Comparison of ENCODE assay signal across 7 cellular contexts in the genomic region with DNA sequence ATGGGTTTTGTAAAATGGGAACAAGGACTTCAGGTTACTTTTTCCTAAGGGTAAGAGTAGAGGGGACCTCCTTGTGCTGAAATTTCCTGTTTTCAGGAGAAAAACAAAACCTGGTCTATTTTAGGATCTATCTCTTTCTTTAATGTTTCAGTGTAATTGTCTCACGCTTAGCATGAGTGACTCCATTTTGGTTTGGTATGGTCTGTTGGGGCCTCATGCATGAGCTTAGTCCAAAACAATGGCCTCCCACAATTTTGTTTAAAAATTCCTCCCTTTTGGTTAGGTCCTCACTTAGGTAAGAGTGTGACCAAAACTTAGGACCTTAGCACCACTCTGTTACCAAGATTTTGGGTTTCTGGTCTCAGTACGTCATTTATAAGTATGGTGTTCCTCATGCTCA.
"Had no signal": no experiment of that assay in that cellular context is flagged by ENCODE, and none has a peak within 500 bp of the region (broad histone marks: within the 10 kb centered on the region; RNA-seq: fewer than 3 reads in every experiment).

No MANE protein-coding gene starts in this region.

- H3K4me3 Mint-ChIP-seq: IgD-negative memory B cell had no signal

- DNase-seq: IMR-90, KBM-7, KG1 had no signal

- FAIRE-seq: HepG2, HTR-8/SVneo had no signal

- H3K27me3 Mint-ChIP-seq: IgD-negative memory B cell had no signal

- H3K27ac Mint-ChIP-seq: IgD-negative memory B cell had no signal

- H3K27ac ChIP-seq: HL-60 had no signal

- H3K4me1 Mint-ChIP-seq: IgD-negative memory B cell had no signal

- H3K9me3 Mint-ChIP-seq: IgD-negative memory B cell had no signal

- ATAC-seq: HepG2 had no signal
